1 cellular context compared by ENCODE assay signal in genomic region chr1:17289756-17290155, GRCh38.
TF ChIP-seq lines count a peak whose summit lies in the region.

No MANE protein-coding gene starts in this region.

TF ChIP-seq in HepG2, 621 proteins besides CTCF, POLR2A, EP300 and RAD21 (continued from another document):
- TF ChIP-seq DMTF1 (CRISPR knock-in tag; IDR thresholded peaks at IDR 0.05) = no peak
- TF ChIP-seq XRCC5 (optimal IDR thresholded peaks at IDR 0.05; ENCODE audit: low read length) = no peak
- no peak for TF ChIP-seq WIZ (CRISPR knock-in tag; IDR thresholded peaks at IDR 0.05)
- TF ChIP-seq TBX2 (CRISPR knock-in tag; IDR thresholded peaks at IDR 0.05; ENCODE audit: borderline replicate concordance) = no peak
- TF ChIP-seq ZBTB43 (CRISPR knock-in tag; conservative IDR thresholded peaks at IDR 0.05) = no peak
- TF ChIP-seq ZXDC (CRISPR knock-in tag; IDR thresholded peaks at IDR 0.05) = no peak
- TF ChIP-seq ZNF562 (CRISPR knock-in tag; IDR thresholded peaks at IDR 0.05; ENCODE audit: borderline replicate concordance) = no peak
- no peak for TF ChIP-seq MXD3 (CRISPR knock-in tag; IDR thresholded peaks at IDR 0.05)
- TF ChIP-seq ATF3 (CRISPR knock-in tag; IDR thresholded peaks at IDR 0.05) = no peak
- no peak for TF ChIP-seq IRF9 (CRISPR knock-in tag; IDR thresholded peaks at IDR 0.05; ENCODE audit: borderline replicate concordance)
- no peak for TF ChIP-seq RARG (CRISPR knock-in tag; IDR thresholded peaks at IDR 0.05; ENCODE audit: low read depth)
